8 cellular contexts compared by ENCODE assay signal in the genomic region with DNA sequence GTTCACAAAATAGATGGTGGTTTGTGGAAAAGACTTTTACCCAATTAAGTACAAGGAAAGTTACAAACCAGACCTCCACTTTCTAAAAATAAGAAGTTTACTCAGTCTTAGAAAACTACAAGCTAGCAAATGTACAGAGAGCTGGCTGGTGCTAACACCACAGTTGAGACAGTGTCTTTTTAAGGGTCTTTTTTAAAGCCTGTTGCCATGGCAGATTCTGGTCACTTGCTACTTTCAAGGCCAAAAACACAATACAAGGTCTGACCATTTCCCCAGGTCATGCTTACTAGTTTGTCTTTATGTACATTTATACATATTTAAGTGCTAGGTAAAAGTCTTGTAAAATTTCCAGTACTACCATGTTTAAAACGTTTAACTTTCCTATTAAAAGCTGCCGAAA. TPM values are rescaled to one million over a fixed set of nuclear protein-coding genes. Genes with fewer than 3 reads are reported as not detected.
A peak's percentile ranks its signal among the peaks of the same experiment; 100 is the strongest.
DNase-seq lines count a peak whose midpoint lies in the region; ATAC-seq, FAIRE-seq and TF ChIP-seq lines count a peak whose summit lies in the region.

No MANE protein-coding gene starts in this region.

- WGBS in pancreas, 2 donors: 1 to 3% methylated on average over 2 of the region's 2 CpGs

- CTCF ChIA-PET in OCI-LY7 (lab: Charles Lee; ENCODE audit: unreplicated experiment): no interaction called here

- H3K27ac ChIP-seq in OCI-LY7 (ENCODE audit: low read depth, low read length, poor library complexity, severe bottlenecking): no peak overlapping the region
- peak overlapping the region; percentile 98 for H3K27ac ChIP-seq in epithelial cell of prostate
- peak overlapping the region in 3 of 4 donors; percentile 95 to 100 (median 100) for H3K27ac ChIP-seq in pancreas

- peaks cover 45% of the 10 kb centered on the region for H3K4me1 ChIP-seq in ES-I3 (ENCODE audit: insufficient read depth, low read length)
- peaks cover 29% of the 10 kb centered on the region for H3K4me1 ChIP-seq in OCI-LY7 (ENCODE audit: insufficient read depth, low read length, poor library complexity, severe bottlenecking)
- peaks cover 3 to 6% (median 4%) of the 10 kb centered on the region in 3 donors for H3K4me1 ChIP-seq in pancreas

- POLR2A ChIA-PET in OCI-LY7 (lab: Charles Lee): interaction anchor here (0.5 to 5.5 kb wide), 12 partner anchors 9 to 413 kb away, joined by 3 to 86 read pairs (median 10); no protein-coding TSS in a partner anchor

- DNase-seq in OCI-LY7 (ENCODE audit: low spot score) (no peak), epithelial cell of prostate (ENCODE audit: low read depth, low spot score) (no peak), pancreas (no peak), dermis blood vessel endothelial cell (no peak), GM03348 (ENCODE audit: low spot score) (no peak)
- no peak for DNase-seq in effector CD4-positive, alpha-beta T cell

- peak overlapping the region; percentile 83; the same call in 1 of the 2 replicates for H3K9ac ChIP-seq in ES-I3 (ENCODE audit: low read depth, low read length)

- no TSS peak for BruUV-seq in OCI-LY7 (replicated peaks; lab: Mats Ljungman, UMichigan)

- H3K9me3 ChIP-seq in ES-I3 (ENCODE audit: control insufficient read depth, insufficient read depth, low read length) (no peaks in the 10 kb centered on the region), OCI-LY7 (ENCODE audit: low read length) (no peaks in the 10 kb centered on the region), pancreas (no peaks in the 10 kb centered on the region)

- no peak for TF ChIP-seq CTCF in OCI-LY7 (conservative IDR thresholded peaks at IDR 0.05; ENCODE audit: low read length)
- TF ChIP-seq CTCF in pancreas (IDR thresholded peaks at IDR 0.05): no peak

- intact Hi-C loops in OCI-LY7 (cut with micrococcal nuclease; ENCODE audit: unreplicated experiment) (loop anchor here (5.0 kb wide), 2 partner anchors 151 to 331 kb away; no protein-coding TSS in a partner anchor), pancreas (cut with DNase I) (no loop called here)

- ATAC-seq in pancreas (no peak), GM21390 (IDR thresholded peaks at IDR 0.05; ENCODE audit: unreplicated experiment) (no peak)

- H2AFZ ChIP-seq in OCI-LY7 (ENCODE audit: low read length): no peak overlapping the region

- H3K9me2 ChIP-seq in OCI-LY7 (ENCODE audit: insufficient read depth, low read length): no peaks in the 10 kb centered on the region

- H3K4me3 ChIP-seq in OCI-LY7 (ENCODE audit: low read depth, low read length, poor library complexity, severe bottlenecking) (peak overlapping the region; percentile 86), pancreas (peak overlapping the region; percentile 51 to 100 (median 94))

- FAIRE-seq in pancreas (lab: Jason Lieb, UNC): no peak

- no peaks in the 10 kb centered on the region for H3K27me3 ChIP-seq in pancreas

- H3K79me2 ChIP-seq in OCI-LY7 (ENCODE audit: insufficient read depth, low read depth, low read length): peaks cover 92% of the 10 kb centered on the region

- H3K4me2 ChIP-seq in OCI-LY7 (ENCODE audit: low read length): peak overlapping the region; percentile 98

- H3K36me3 ChIP-seq in ES-I3 (ENCODE audit: insufficient read depth, low read length) (0 out of 2 replicates have a peak, but pooled peaks cover 3% of the 10 kb centered on the region), OCI-LY7 (ENCODE audit: insufficient read depth, low read length) (peaks cover 67% of the 10 kb centered on the region), pancreas (peaks cover 0 to 21% (median 7%) of the 10 kb centered on the region in 3 donors)

- peaks cover 64% of the 10 kb centered on the region for H4K20me1 ChIP-seq in OCI-LY7 (ENCODE audit: insufficient read depth, low read length)

RNA-seq across cellular contexts. Expression of gene BTG1, which starts 2.4 kb away (rescaled TPM):
- total RNA-seq in OCI-LY7 (2014; rRNA removed; shearing (Covaris generic)): 18.0 and 32.8 TPM in 2 replicates
- total RNA-seq in OCI-LY7 (2022) (93.4 and 102 TPM in 2 replicates), pancreas (100 to 1,000 TPM; 103 to 183 (median 138) TPM), dermis blood vessel endothelial cell (32.3 and 40.9 TPM in 2 replicates)
- polyA plus RNA-seq in pancreas: 10 to 100 TPM; 29.0 to 48.3 TPM
